8 cellular contexts compared by ENCODE assay signal in the genomic region with DNA sequence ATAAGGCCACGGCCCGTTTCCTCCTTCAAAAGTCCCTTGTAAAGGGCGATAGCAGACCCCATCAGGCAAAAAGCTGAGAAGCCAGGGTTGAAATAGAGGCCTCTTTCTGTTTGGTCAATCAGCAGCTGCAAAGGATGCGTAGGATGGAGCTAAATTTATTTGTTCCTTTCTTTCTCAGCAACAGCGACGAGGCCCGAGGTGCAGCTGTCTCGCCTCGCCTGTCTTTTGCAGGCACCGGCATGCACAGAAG. TPM values are rescaled to one million over a fixed set of nuclear protein-coding genes. Genes with fewer than 3 reads are reported as not detected.
DNase-seq lines count a peak whose midpoint lies in the region; ATAC-seq and TF ChIP-seq lines count a peak whose summit lies in the region.

No MANE protein-coding gene starts in this region.

- H3K9me3 ChIP-seq in iPS-20b (ENCODE audit: insufficient read depth, low read depth, low read length) (0 out of 2 replicates have a peak, but pooled peaks cover 3% of the 10 kb centered on the region), mucosa of descending colon (peaks cover 6% of the 10 kb centered on the region)

- peaks cover 3% of the 10 kb centered on the region for H3K36me3 Mint-ChIP-seq in type B pancreatic cell

- H3K4me3 Mint-ChIP-seq in type B pancreatic cell = peak overlapping the region; percentile 65

- peak overlapping the region; percentile 8; the same call in 1 of the 2 replicates for H3K9ac ChIP-seq in iPS-20b (ENCODE audit: low read depth, low read length)

- intact Hi-C loops in mucosa of descending colon (cut with DNase I, micrococcal nuclease) = no loop called here

- ATAC-seq in activated CD4-positive, CD25-positive, alpha-beta regulatory T cell treated with anti-CD3 and anti-CD28 coated beads, Interleukin-2, amount 50 U/mL, for 24 hours = peak; percentile 6 to 19
- ATAC-seq in HG02623 (IDR thresholded peaks at IDR 0.05; ENCODE audit: unreplicated experiment) (peak; percentile 50), mucosa of descending colon (no peak)

- H3K36me3 ChIP-seq in iPS-20b (ENCODE audit: insufficient read depth, low read depth, low read length) (no peaks in the 10 kb centered on the region), mucosa of descending colon (ENCODE audit: low read depth) (no peaks in the 10 kb centered on the region)

- H3K4me1 Mint-ChIP-seq in type B pancreatic cell (ENCODE audit: unreplicated experiment) = peaks cover 10% of the 10 kb centered on the region

- no peak for DNase-seq in activated CD4-positive, CD25-positive, alpha-beta regulatory T cell (lab: John Stamatoyannopoulos, UW)
- DNase-seq in NOMO-1 treated with dmso at 0.1 percent for 144 hours (lab: John Stamatoyannopoulos, UW; ENCODE audit: unreplicated experiment) = peak; percentile 62
- DNase-seq in type B pancreatic cell (ENCODE audit: extremely low spot score, unreplicated experiment) = no peak
- DNase-seq in NCI-H1930 (lab: John Stamatoyannopoulos, UW) = no peak
- no peak for DNase-seq in mucosa of descending colon

- peak overlapping the region; percentile 88 for H3K27ac Mint-ChIP-seq in type B pancreatic cell

- no peak overlapping the region for H3K27ac ChIP-seq in iPS-20b (ENCODE audit: low read length)

- H3K9me3 Mint-ChIP-seq in type B pancreatic cell = peaks cover under 1% of the 10 kb centered on the region

- TF ChIP-seq CTCF in type B pancreatic cell (conservative IDR thresholded peaks at IDR 0.05) (no peak), mucosa of descending colon (IDR thresholded peaks at IDR 0.05) (no peak)

- H3K27me3 Mint-ChIP-seq in type B pancreatic cell = peaks cover 3% of the 10 kb centered on the region

- no peaks in the 10 kb centered on the region for H3K27me3 ChIP-seq in iPS-20b (ENCODE audit: insufficient read depth, low read length)

- H3K4me1 ChIP-seq in iPS-20b (ENCODE audit: insufficient read depth, low read length) = peaks cover 6% of the 10 kb centered on the region; the same call in 1 of the 2 replicates
- H3K4me1 ChIP-seq in mucosa of descending colon (ENCODE audit: low read depth) = peaks cover 17% of the 10 kb centered on the region

- H3K4me3 ChIP-seq in iPS-20b (ENCODE audit: low read length) = no peak overlapping the region
- no peak overlapping the region for H3K4me3 ChIP-seq in mucosa of descending colon

RNA-seq across cellular contexts. Expression of a gene that starts 0.2 kb away (rescaled TPM):
- total RNA-seq in type B pancreatic cell (ENCODE audit: low replicate concordance) (1.0 TPM in 1 of 2 replicates, not detected in the other), mucosa of descending colon (1 to 10 TPM; 1.6 to 2.0 (median 1.7) TPM)
